34 cellular contexts compared by ENCODE assay signal in genomic region chr11:79192836-79193235, GRCh38.
"Had no signal": no experiment of that assay in that cellular context is flagged by ENCODE, and none has a peak within 500 bp of the region (broad histone marks: within the 10 kb centered on the region; RNA-seq: fewer than 3 reads in every experiment).

No MANE protein-coding gene starts in this region.

- H3K36me3 ChIP-seq: MG63 had no signal

- H3K4me2 ChIP-seq: KMS-11 had no signal

- DNase-seq: Karpas-422, Kasumi-1, MG63, MM.1S, MV-4-11, NCI-H1048, NCI-H1092, NCI-H1092 treated with DMSO at 0.1 percent for 48 hours, NCI-H1105, NCI-H1105 treated with DMSO at 0.1 percent for 48 hours, NCI-H1417, NCI-H1417 treated with DMSO at 0.1 percent for 48 hours, NCI-H1436, NCI-H1436 treated with DMSO at 0.1 percent for 48 hours, NCI-H146, NCI-H1694, NCI-H1694 treated with DMSO at 0.1 percent for 48 hours, NCI-H187, NCI-H187 treated with DMSO at 0.1 percent for 48 hours, NCI-H1930, NCI-H2029, NCI-H2029 treated with DMSO at 0.1 percent for 48 hours, NCI-H2081, NCI-H2081 treated with DMSO at 0.1 percent for 48 hours, NCI-H2107, NCI-H2171, NCI-H2171 treated with DMSO at 0.1 percent for 48 hours, NCI-H2227 treated with DMSO at 0.1 percent for 48 hours, NCI-H226, NCI-H345, NCI-H446, NCI-H446 treated with DMSO at 0.1 percent for 48 hours, NCI-H510A had no signal

- H3K9ac ChIP-seq: KMS-11 had no signal

- H3K4me3 ChIP-seq: MG63 had no signal

- H3K27me3 ChIP-seq: MG63 had no signal

- H3K27ac ChIP-seq: KMS-11 had no signal

- H3K9me3 ChIP-seq: MG63 had no signal
